Comparison of ENCODE assay signal across 18 cellular contexts in genomic region chr2:222431859-222432258, GRCh38. TPM values are rescaled to one million over a fixed set of nuclear protein-coding genes. Genes with fewer than 3 reads are reported as not detected.
DNase-seq lines count a peak whose midpoint lies in the region; ATAC-seq, FAIRE-seq and TF ChIP-seq lines count a peak whose summit lies in the region.
"Had no signal": no experiment of that assay in that cellular context is flagged by ENCODE, and none has a peak within 500 bp of the region (broad histone marks: within the 10 kb centered on the region; RNA-seq: fewer than 3 reads in every experiment).

No MANE protein-coding gene starts in this region.

- intact Hi-C loops in Calu3 (cut with micrococcal nuclease; ENCODE audit: unreplicated experiment) = loop anchor here (2.0 to 5.0 kb wide), 2 partner anchors 113 to 130 kb away; no protein-coding TSS in a partner anchor
- intact Hi-C loops in upper lobe of right lung (cut with DNase I) = no loop called here

- H3K9me3 ChIP-seq in small intestine (ENCODE audit: control insufficient read depth, low read depth) (no peaks in the 10 kb centered on the region), upper lobe of right lung (no peaks in the 10 kb centered on the region)
- H3K9me3 ChIP-seq: BE2C had no signal

- H3K36me3 ChIP-seq in small intestine (ENCODE audit: control insufficient read depth in 2 of 2, insufficient read depth in 2 of 2, low read length in 2 of 2) (no peaks in the 10 kb centered on the region), upper lobe of right lung (no peaks in the 10 kb centered on the region)
- H3K36me3 ChIP-seq: BE2C had no signal

- H3K36me3 Mint-ChIP-seq in Calu3 (ENCODE audit: insufficient read depth, unreplicated experiment) (peaks cover 44% of the 10 kb centered on the region), nephron (ENCODE audit: low read depth) (no peaks in the 10 kb centered on the region)
- H3K36me3 Mint-ChIP-seq: CD4-positive, CD25-positive, alpha-beta regulatory T cell had no signal

- ATAC-seq in HG02870 (IDR thresholded peaks at IDR 0.05; ENCODE audit: unreplicated experiment) (no peak), HG03520 (IDR thresholded peaks at IDR 0.05; ENCODE audit: unreplicated experiment) (no peak), upper lobe of right lung (no peak)

- peak overlapping the region; percentile 57 for H3K4me3 Mint-ChIP-seq in Calu3 (ENCODE audit: low read depth, unreplicated experiment)
- no peak overlapping the region for H3K4me3 Mint-ChIP-seq in nephron
- H3K4me3 Mint-ChIP-seq: CD8-positive, alpha-beta memory T cell; H9 had no signal

- 8 to 44% (median 39%) methylated on average over 3 of the region's 3 CpGs for WGBS in small intestine, 3 donors

- BruUV-seq in Calu3 (replicated peaks; lab: Mats Ljungman, UMichigan) = no TSS peak

- H3K27ac Mint-ChIP-seq in Calu3 (ENCODE audit: unreplicated experiment) (peak overlapping the region; percentile 94), nephron (peak overlapping the region; percentile 33 to 97 (median 90))
- H3K27ac Mint-ChIP-seq: H9 had no signal

- H3K9me3 Mint-ChIP-seq in Calu3 (ENCODE audit: low read depth, unreplicated experiment) (no peaks in the 10 kb centered on the region), nephron (no peaks in the 10 kb centered on the region)
- H3K9me3 Mint-ChIP-seq: H9 had no signal

- H3K4me1 Mint-ChIP-seq in Calu3 (ENCODE audit: low read depth, unreplicated experiment) = peaks cover 72% of the 10 kb centered on the region
- peaks cover 26% of the 10 kb centered on the region for H3K4me1 Mint-ChIP-seq in nephron

- H3K27me3 ChIP-seq in small intestine (ENCODE audit: control insufficient read depth in 2 of 2, insufficient read depth in 2 of 2, low read length in 2 of 2) (no peaks in the 10 kb centered on the region), upper lobe of right lung (no peaks in the 10 kb centered on the region)
- H3K27me3 ChIP-seq: BE2C had no signal

- peaks cover 7 to 12% of the 10 kb centered on the region in 2 donors for H3K4me1 ChIP-seq in small intestine (ENCODE audit: control insufficient read depth in 2 of 2, insufficient read depth in 1 of 2, low read depth in 1 of 2, low read length in 1 of 2)
- no peaks in the 10 kb centered on the region for H3K4me1 ChIP-seq in upper lobe of right lung

- H3K27me3 Mint-ChIP-seq in Calu3 (ENCODE audit: unreplicated experiment) (no peaks in the 10 kb centered on the region), nephron (ENCODE audit: low read depth) (peaks cover 51% of the 10 kb centered on the region)
- H3K27me3 Mint-ChIP-seq: CD4-positive, CD25-positive, alpha-beta regulatory T cell had no signal

- H3K4me3 ChIP-seq in small intestine (ENCODE audit: low read depth in 1 of 2, low read length in 2 of 2) (no peak overlapping the region), upper lobe of right lung (no peak overlapping the region)

- TF ChIP-seq CTCF in Calu3 (IDR thresholded peaks at IDR 0.05; ENCODE audit: unreplicated experiment) (no peak), VCaP (conservative IDR thresholded peaks at IDR 0.05) (no peak), nephron (IDR thresholded peaks at IDR 0.05; ENCODE audit: unreplicated experiment in 3 of 3) (no peak), upper lobe of right lung (IDR thresholded peaks at IDR 0.05) (no peak)

- CTCF ChIA-PET in Calu3 (lab: Charles Lee) = interaction anchor here (0.6 kb wide), 1 partner anchor 236 kb away, joined by 4 read pairs; no protein-coding TSS in a partner anchor

- no peak for FAIRE-seq in small intestine (lab: Jason Lieb, UNC)
- FAIRE-seq: A204.1, D721Med, G401.6, H1 had no signal

- H3K27ac ChIP-seq in VCaP (peak overlapping the region; percentile 86; the same call in 1 of the 2 replicates), small intestine (ENCODE audit: low read depth in 1 of 2, low read length in 1 of 2) (peak overlapping the region; percentile 5 to 35), upper lobe of right lung (no peak overlapping the region)

- DNase-seq in Calu3 (no peak), small intestine (peak; percentile 68), upper lobe of right lung (no peak)
- DNase-seq: ACHN; BE2C; C1 segment of cervical spinal cord; CD4-positive, CD25-positive, alpha-beta regulatory T cell; CD8-positive, alpha-beta memory T cell; COR-L47; H9 had no signal

RNA-seq across cellular contexts. Expression of gene SGPP2, which starts 7.5 kb away (rescaled TPM):
- total RNA-seq in Calu3 (2022) = 48.8 and 56.9 TPM in 2 replicates
- 10 to 100 TPM in 1 of 3 donors, 1 to 10 TPM in 2; 4.0 to 19.1 (median 4.6) TPM for polyA plus RNA-seq in small intestine
- 38.1 TPM for total RNA-seq in upper lobe of right lung
- total RNA-seq: H1, H9 had no signal
